In genomic region chr11:28231475-28231874, GRCh38 we compare ENCODE assay signal across 17 cellular contexts.
"Had no signal": no experiment of that assay in that cellular context is flagged by ENCODE, and none has a peak within 500 bp of the region (broad histone marks: within the 10 kb centered on the region; RNA-seq: fewer than 3 reads in every experiment).

No MANE protein-coding gene starts in this region.

- H3K27ac ChIP-seq: brain microvascular endothelial cell, neutrophil, prostate gland, sigmoid colon, tibial artery, uterus had no signal

- H3K27me3 ChIP-seq: brain microvascular endothelial cell, neutrophil, sigmoid colon, tibial artery, uterus had no signal

- H3K4me1 Mint-ChIP-seq: activated B cell treated with CpG ODN at 0.5 μM for 24 hours had no signal

- H3K4me1 ChIP-seq: prostate gland, sigmoid colon, uterus had no signal

- H3K4me3 ChIP-seq: lung, prostate gland, sigmoid colon, tibial artery, uterus had no signal

- H3K27ac Mint-ChIP-seq: activated B cell treated with CpG ODN at 0.5 μM for 24 hours; activated CD4-positive, alpha-beta T cell treated with anti-CD3 and anti-CD28 coated beads, Interleukin-2, amount 10 ng/mL, durations not matched to agents 24 days and 14 days; activated naive CD4-positive, alpha-beta T cell treated with anti-CD3 and anti-CD28 coated beads for 36 hours; activated T-helper 17 cell treated with anti-CD3 and anti-CD28 coated beads, Interleukin-2, amount 50 U/mL, for 72 hours; immature natural killer cell; naive thymus-derived CD8-positive, alpha-beta T cell; T-helper 17 cell had no signal

- H3K27me3 Mint-ChIP-seq: activated B cell treated with CpG ODN at 0.5 μM for 24 hours; activated CD4-positive, alpha-beta T cell treated with anti-CD3 and anti-CD28 coated beads, Interleukin-2, amount 10 ng/mL, durations not matched to agents 24 days and 14 days; activated T-helper 17 cell treated with anti-CD3 and anti-CD28 coated beads, Interleukin-2, amount 50 U/mL, for 72 hours; naive thymus-derived CD8-positive, alpha-beta T cell; T-helper 17 cell had no signal

- H3K9me3 Mint-ChIP-seq: activated B cell treated with CpG ODN at 0.5 μM for 24 hours had no signal

- H3K36me3 ChIP-seq: brain microvascular endothelial cell, neutrophil, prostate gland, sigmoid colon, tibial artery, uterus had no signal

- H3K4me3 Mint-ChIP-seq: activated B cell treated with CpG ODN at 0.5 μM for 24 hours; activated CD4-positive, alpha-beta T cell treated with anti-CD3 and anti-CD28 coated beads, Interleukin-2, amount 10 ng/mL, durations not matched to agents 24 days and 14 days; activated naive CD4-positive, alpha-beta T cell treated with anti-CD3 and anti-CD28 coated beads for 36 hours; activated T-helper 17 cell treated with anti-CD3 and anti-CD28 coated beads, Interleukin-2, amount 50 U/mL, for 72 hours; immature natural killer cell; naive thymus-derived CD8-positive, alpha-beta T cell; T-helper 17 cell had no signal

- DNase-seq: activated B cell treated with CpG ODN at 0.5 μM for 24 hours; activated CD4-positive, alpha-beta T cell treated with anti-CD3 and anti-CD28 coated beads, Interleukin-2, amount 10 ng/mL, durations not matched to agents 24 days and 14 days; activated naive CD4-positive, alpha-beta T cell treated with anti-CD3 and anti-CD28 coated beads for 36 hours; activated T-cell treated with anti-CD3 and anti-CD28 coated beads for 4 hours; brain microvascular endothelial cell; immature natural killer cell; left cardiac atrium; naive thymus-derived CD8-positive, alpha-beta T cell; sigmoid colon; stimulated activated CD4-positive, alpha-beta T cell treated with anti-CD3 and anti-CD28 coated beads, Interleukin-4, amount 100 ng/mL, for 24 hours; T-helper 17 cell; tibial artery; uterus had no signal

- H3K9me3 ChIP-seq: neutrophil, prostate gland, sigmoid colon, uterus had no signal
